ENCODE assay signal across 28 cellular contexts in genomic region chr1:42175314-42176054, GRCh38. TPM values are rescaled to one million over a fixed set of nuclear protein-coding genes. Genes with fewer than 3 reads are reported as not detected.
"Had no signal": no experiment of that assay in that cellular context is flagged by ENCODE, and none has a peak within 500 bp of the region (broad histone marks: within the 10 kb centered on the region; RNA-seq: fewer than 3 reads in every experiment).

No MANE protein-coding gene starts in this region.

- H3K4me3 Mint-ChIP-seq: activated naive CD8-positive, alpha-beta T cell treated with anti-CD3 and anti-CD28 coated beads for 36 hours; activated T-cell treated with anti-CD3 and anti-CD28 coated beads, Interleukin-2, amount 50 U/mL, for 4 hours; memory B cell; nephron progenitor cell; stimulated activated naive CD8-positive, alpha-beta T cell treated with anti-CD3 and anti-CD28 coated beads, Interleukin-15, amount 100 ng/mL, for 72 hours; T-helper 1 cell treated with Interleukin-12 subunit alpha and Interleukin-12 subunit beta and Interleukin-4 antibody, amounts not matched to agents 30 μg/mL and 1 μg/mL, for 36 hours had no signal

- H3K79me2 ChIP-seq: hepatocyte had no signal

- H3K27me3 ChIP-seq: hepatocyte, pancreas, tibial nerve, uterus had no signal

- H3K9me3 ChIP-seq: pancreas, psoas muscle, tibial nerve, uterus had no signal

- H2AFZ ChIP-seq: hepatocyte had no signal

- H3K27me3 Mint-ChIP-seq: activated naive CD8-positive, alpha-beta T cell treated with anti-CD3 and anti-CD28 coated beads for 36 hours; memory B cell; stimulated activated naive CD8-positive, alpha-beta T cell treated with anti-CD3 and anti-CD28 coated beads, Interleukin-15, amount 100 ng/mL, for 72 hours had no signal

- H3K36me3 ChIP-seq: uterus had no signal

- H3K27ac Mint-ChIP-seq: activated naive CD8-positive, alpha-beta T cell treated with anti-CD3 and anti-CD28 coated beads for 36 hours; activated T-helper 2 cell treated with anti-CD3 and anti-CD28 coated beads, Interferon-gamma antibody, Interleukin-2, Interleukin-4, amounts not matched to agents 10 μg/mL and 5 μg/mL and 100 μg/mL, durations not matched to agents 14 hours and 24 hours and 36 hours; memory B cell; stimulated activated naive CD8-positive, alpha-beta T cell treated with anti-CD3 and anti-CD28 coated beads, Interleukin-15, amount 100 ng/mL, for 72 hours; T-helper 1 cell treated with Interleukin-12 subunit alpha and Interleukin-12 subunit beta and Interleukin-4 antibody, amounts not matched to agents 30 μg/mL and 1 μg/mL, for 36 hours had no signal

- H3K9me3 Mint-ChIP-seq: activated naive CD8-positive, alpha-beta T cell treated with anti-CD3 and anti-CD28 coated beads for 36 hours; activated T-cell treated with anti-CD3 and anti-CD28 coated beads, Interleukin-2, amount 50 U/mL, for 4 hours; activated T-helper 2 cell treated with anti-CD3 and anti-CD28 coated beads, Interferon-gamma antibody, Interleukin-2, Interleukin-4, amounts not matched to agents 10 μg/mL and 5 μg/mL and 100 μg/mL, durations not matched to agents 14 hours and 24 hours and 36 hours; memory B cell; nephron progenitor cell; stimulated activated naive CD8-positive, alpha-beta T cell treated with anti-CD3 and anti-CD28 coated beads, Interleukin-15, amount 100 ng/mL, for 72 hours; T-helper 1 cell treated with Interleukin-12 subunit alpha and Interleukin-12 subunit beta and Interleukin-4 antibody, amounts not matched to agents 30 μg/mL and 1 μg/mL, for 36 hours had no signal

- H3K4me2 ChIP-seq: hepatocyte had no signal

- H3K27ac ChIP-seq: coronary artery, hepatocyte, pancreas, psoas muscle, uterus had no signal

- H3K4me1 Mint-ChIP-seq: memory B cell had no signal

- DNase-seq: activated CD4-positive, alpha-beta T cell treated with anti-CD3 and anti-CD28 coated beads for 4 hours; activated CD4-positive, alpha-beta T cell treated with anti-CD3 and anti-CD28 coated beads, Interleukin-2, amount 50 U/mL, for 48 hours; activated CD4-positive, CD25-positive, alpha-beta regulatory T cell; activated CD8-positive, alpha-beta memory T cell treated with anti-CD3 and anti-CD28 coated beads, Interleukin-2, amount 50 U/mL, for 48 hours; activated naive CD4-positive, alpha-beta T cell; activated naive CD8-positive, alpha-beta T cell treated with anti-CD3 and anti-CD28 coated beads for 36 hours; activated T-cell treated with anti-CD3 and anti-CD28 coated beads, Interleukin-2, amount 50 U/mL, for 4 hours; cerebellar nuclear complex; foreskin melanocyte; nephron progenitor cell; pancreas; psoas muscle; right cardiac atrium; stimulated activated CD4-positive, alpha-beta T cell treated with anti-CD3 and anti-CD28 coated beads, Interleukin-1b, Interleukin-23, amount 100 ng/mL, for 48 hours; stimulated activated naive CD8-positive, alpha-beta T cell treated with anti-CD3 and anti-CD28 coated beads, Interleukin-15, amount 100 ng/mL, for 72 hours; T1000; uterus had no signal

- H3K4me3 ChIP-seq: coronary artery, hepatocyte, pancreas, psoas muscle, skin epidermis, tibial nerve, uterus had no signal

- FAIRE-seq: astrocyte, pancreas had no signal

RNA-seq across cellular contexts. Expression of gene GUCA2A, which starts 10.9 kb away (rescaled TPM):
- total RNA-seq: activated CD8-positive, alpha-beta memory T cell treated with anti-CD3 and anti-CD28 coated beads for 36 hours; activated naive CD8-positive, alpha-beta T cell treated with anti-CD3 and anti-CD28 coated beads for 36 hours; activated T-cell treated with anti-CD3 and anti-CD28 coated beads, Interleukin-2, amount 50 U/mL, for 4 hours; activated T-helper 2 cell treated with anti-CD3 and anti-CD28 coated beads, Interferon-gamma antibody, Interleukin-2, Interleukin-4, amounts not matched to agents 10 μg/mL and 5 μg/mL and 100 μg/mL, durations not matched to agents 14 hours and 24 hours and 36 hours; astrocyte; liver; mononuclear cell; right cardiac atrium; tibial nerve; uterus had no signal
- polyA plus RNA-seq: liver, psoas muscle, right cardiac atrium had no signal

RNA-seq across cellular contexts. Expression of gene GUCA2B, which starts 22.3 kb away (rescaled TPM):
- total RNA-seq: activated CD8-positive, alpha-beta memory T cell treated with anti-CD3 and anti-CD28 coated beads for 36 hours; activated naive CD8-positive, alpha-beta T cell treated with anti-CD3 and anti-CD28 coated beads for 36 hours; activated T-cell treated with anti-CD3 and anti-CD28 coated beads, Interleukin-2, amount 50 U/mL, for 4 hours; activated T-helper 2 cell treated with anti-CD3 and anti-CD28 coated beads, Interferon-gamma antibody, Interleukin-2, Interleukin-4, amounts not matched to agents 10 μg/mL and 5 μg/mL and 100 μg/mL, durations not matched to agents 14 hours and 24 hours and 36 hours; astrocyte; hepatocyte; liver; mononuclear cell; psoas muscle; right cardiac atrium; tibial nerve; uterus had no signal
- polyA plus RNA-seq: right cardiac atrium had no signal
